In the genomic region with DNA sequence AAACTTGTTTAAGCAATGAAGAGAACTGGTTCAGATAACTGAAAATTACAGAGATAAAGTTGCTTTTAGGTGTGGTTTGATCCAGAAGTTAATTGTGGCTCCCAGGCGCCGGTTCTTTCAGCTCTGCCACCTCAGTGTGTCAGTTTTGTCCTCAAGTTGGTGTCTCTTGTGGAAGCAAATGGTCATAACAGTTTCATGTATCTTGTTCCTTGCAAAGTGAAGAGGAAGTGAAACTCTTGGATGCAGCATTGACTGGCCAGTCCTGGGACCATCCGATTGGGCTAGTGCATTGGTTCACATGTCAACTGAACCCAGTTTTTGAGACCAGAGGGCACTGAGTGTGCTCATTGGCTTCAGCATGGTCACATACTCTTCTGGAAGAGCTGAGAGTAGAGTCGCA, we compare ENCODE assay signal across 1 cellular context.
A peak's percentile ranks its signal among the peaks of the same experiment; 100 is the strongest.
TF ChIP-seq lines count a peak whose summit lies in the region.

No MANE protein-coding gene starts in this region.

TF ChIP-seq in GM12878, 131 proteins besides CTCF, POLR2A, EP300 and RAD21 (continued from another document):
- TF ChIP-seq, protein P1, sequence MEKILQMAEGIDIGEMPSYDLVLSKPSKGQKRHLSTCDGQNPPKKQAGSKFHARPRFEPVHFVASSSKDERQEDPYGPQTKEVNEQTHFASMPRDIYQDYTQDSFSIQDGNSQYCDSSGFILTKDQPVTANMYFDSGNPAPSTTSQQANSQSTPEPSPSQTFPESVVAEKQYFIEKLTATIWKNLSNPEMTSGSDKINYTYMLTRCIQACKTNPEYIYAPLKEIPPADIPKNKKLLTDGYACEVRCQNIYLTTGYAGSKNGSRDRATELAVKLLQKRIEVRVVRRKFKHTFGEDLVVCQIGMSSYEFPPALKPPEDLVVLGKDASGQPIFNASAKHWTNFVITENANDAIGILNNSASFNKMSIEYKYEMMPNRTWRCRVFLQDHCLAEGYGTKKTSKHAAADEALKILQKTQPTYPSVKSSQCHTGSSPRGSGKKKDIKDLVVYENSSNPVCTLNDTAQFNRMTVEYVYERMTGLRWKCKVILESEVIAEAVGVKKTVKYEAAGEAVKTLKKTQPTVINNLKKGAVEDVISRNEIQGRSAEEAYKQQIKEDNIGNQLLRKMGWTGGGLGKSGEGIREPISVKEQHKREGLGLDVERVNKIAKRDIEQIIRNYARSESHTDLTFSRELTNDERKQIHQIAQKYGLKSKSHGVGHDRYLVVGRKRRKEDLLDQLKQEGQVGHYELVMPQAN (conservative IDR thresholded peaks at IDR 0.05): no peak
- TF ChIP-seq CEBPB (IDR thresholded peaks at IDR 0.05; ENCODE audit: borderline replicate concordance in 1 of 2, low read depth in 2 of 2, low read length in 2 of 2): no peak
- TF ChIP-seq EED (IDR thresholded peaks at IDR 0.05; ENCODE audit: low read depth): peak; percentile 61
- peak; percentile 82 to 85 for TF ChIP-seq IKZF2 (IDR thresholded peaks at IDR 0.05)
TF ChIP-seq in GM12878: peak in this region for 9.
